ENCODE assay signal across 20 cellular contexts in genomic region chr2:23784971-23785370, GRCh38.
DNase-seq lines count a peak whose midpoint lies in the region; ATAC-seq, FAIRE-seq and TF ChIP-seq lines count a peak whose summit lies in the region.
"Had no signal": no experiment of that assay in that cellular context is flagged by ENCODE, and none has a peak within 500 bp of the region (broad histone marks: within the 10 kb centered on the region; RNA-seq: fewer than 3 reads in every experiment).

No MANE protein-coding gene starts in this region.

- intact Hi-C loops in pancreas (cut with DNase I), result no loop called here

- TF ChIP-seq CTCF in SK-N-SH (IDR thresholded peaks at IDR 0.05) (no peak), H1 (IDR thresholded peaks at IDR 0.05; ENCODE audit: control extremely low read depth in 1 of 3, insufficient read depth in 1 of 3, low read depth in 1 of 3, low read length in 3 of 3) (no peak), liver (IDR thresholded peaks at IDR 0.05; ENCODE audit: low read depth, low read length, missing input control) (no peak), pancreas (IDR thresholded peaks at IDR 0.05) (no peak)

- TF ChIP-seq POLR2A in H1 (IDR thresholded peaks at IDR 0.05; ENCODE audit: control extremely low read depth in 1 of 2, low read depth in 2 of 2, low read length in 2 of 2), result no peak

- no peak overlapping the region for H2BK12ac ChIP-seq in H1 (ENCODE audit: low read depth, low read length)

- no peak overlapping the region for H2BK20ac ChIP-seq in H1 (ENCODE audit: low read length)

- FAIRE-seq in H1 (lab: Jason Lieb, UNC), result no peak
- no peak for FAIRE-seq in pancreas (lab: Jason Lieb, UNC)
- FAIRE-seq: GM12878, GM19239 had no signal

- no peak overlapping the region for H4K5ac ChIP-seq in H1 (ENCODE audit: insufficient read length, low read depth, low read length)

- H2AK5ac ChIP-seq in H1 (ENCODE audit: low read depth, low read length), result no peak overlapping the region

- H3K9ac ChIP-seq in SK-N-SH (no peak overlapping the region), H1 (replicated peaks in 1 of 4; ENCODE audit: extremely low read depth in 1 of 4, low read depth in 3 of 4, low read length in 3 of 4) (no peak overlapping the region), liver (ENCODE audit: low read depth in 1 of 2, low read length in 2 of 2) (no peak overlapping the region)

- no peak overlapping the region for H2AFZ ChIP-seq in SK-N-SH (ENCODE audit: low read depth)
- no peak overlapping the region for H2AFZ ChIP-seq in H1 (ENCODE audit: low read length)

- H3K23ac ChIP-seq in H1 (ENCODE audit: insufficient read length), result no peak overlapping the region

- no peak for DNase-seq in SK-N-SH
- no peak for DNase-seq in H1 (ENCODE audit: low read depth in 1 of 2, low spot score in 2 of 2)
- DNase-seq in activated CD4-positive, alpha-beta T cell treated with anti-CD3 and anti-CD28 coated beads for 48 hours, result no peak
- DNase-seq in Ammon's horn (ENCODE audit: low spot score), result no peak
- no peak for DNase-seq in pancreas
- DNase-seq: BE2C; C1 segment of cervical spinal cord; CD4-positive, CD25-positive, alpha-beta regulatory T cell; CD8-positive, alpha-beta memory T cell; COR-L47; DMS 273 treated with DMSO at 0.1 percent for 48 hours; DMS53; DND-41; EL had no signal

- POLR2A ChIA-PET in SK-N-SH (lab: Yijun Ruan, JAX) (interaction anchor here (0.5 kb wide), 1 partner anchor 373 kb away, joined by 3 read pairs; no protein-coding TSS in a partner anchor), H1 (lab: Charles Lee; ENCODE audit: partially characterized antibody) (no interaction called here)

- H2BK15ac ChIP-seq in H1 (ENCODE audit: low read length), result no peak overlapping the region

- H3K27me3 ChIP-seq in SK-N-SH (ENCODE audit: insufficient read depth) (no peaks in the 10 kb centered on the region), H1 (replicated peaks in 1 of 4; ENCODE audit: control insufficient read depth in 3 of 4, extremely low read depth in 1 of 4, insufficient read depth in 3 of 4, low read length in 3 of 4) (no peaks in the 10 kb centered on the region), liver (ENCODE audit: control insufficient read depth in 4 of 4, insufficient read depth in 4 of 4, low read length in 3 of 4) (no peaks in the 10 kb centered on the region), pancreas (no peaks in the 10 kb centered on the region)
- H3K27me3 ChIP-seq: BE2C had no signal

- H3K4me2 ChIP-seq in SK-N-SH (no peak overlapping the region), H1 (ENCODE audit: insufficient read depth in 1 of 2, low read depth in 2 of 2, low read length in 2 of 2) (no peak overlapping the region)

- TF ChIP-seq EP300 in SK-N-SH (IDR thresholded peaks at IDR 0.05; ENCODE audit: borderline replicate concordance in 1 of 2, low read depth in 1 of 2, low read length in 1 of 2) (no peak), H1 (IDR thresholded peaks at IDR 0.05; ENCODE audit: borderline replicate concordance in 1 of 2, low read depth in 2 of 2, low read length in 2 of 2) (no peak)

- H3K4me1 ChIP-seq in SK-N-SH (ENCODE audit: control insufficient read depth in 1 of 2, insufficient read depth in 2 of 2, low read depth in 1 of 2, low read length in 1 of 2), result no peaks in the 10 kb centered on the region; a peak in 1 of 4 replicates
- H3K4me1 ChIP-seq in H1 (replicated peaks in 1 of 4; ENCODE audit: control insufficient read depth in 3 of 4, insufficient read depth in 4 of 4, low read length in 3 of 4), result no peaks in the 10 kb centered on the region
- H3K4me1 ChIP-seq in liver (ENCODE audit: control insufficient read depth in 4 of 4, insufficient read depth in 4 of 4, low read length in 3 of 4), result peaks cover 0 to 3% (median 1%) of the 10 kb centered on the region in 4 donors
- peaks cover 0 to 5% (median 0%) of the 10 kb centered on the region in 3 donors for H3K4me1 ChIP-seq in pancreas
- H3K4me1 ChIP-seq: BE2C had no signal

- no peak for TF ChIP-seq RAD21 in SK-N-SH (IDR thresholded peaks at IDR 0.05; ENCODE audit: low read length)
- TF ChIP-seq RAD21 in H1 (IDR thresholded peaks at IDR 0.05 in 1 of 2, conservative IDR thresholded peaks at IDR 0.05 in 1 of 2; ENCODE audit: low read depth in 2 of 2, low read length in 2 of 2), result no peak
- TF ChIP-seq RAD21 in liver (IDR thresholded peaks at IDR 0.05), result peak in 1 of 2 donors; percentile 7

- H3K79me1 ChIP-seq in H1 (ENCODE audit: low read depth, low read length), result no peaks in the 10 kb centered on the region

- no peak overlapping the region for H2BK120ac ChIP-seq in H1 (replicated peaks; ENCODE audit: low read depth, low read length)

- H3K36me3 ChIP-seq in SK-N-SH (replicated peaks in 1 of 2; ENCODE audit: control insufficient read depth in 1 of 2, insufficient read depth in 2 of 2, low read length in 1 of 2), result peaks cover 28 to 37% of the 10 kb centered on the region in 2 experiments
- H3K36me3 ChIP-seq in H1 (ENCODE audit: control insufficient read depth in 2 of 4, insufficient read depth in 4 of 4, low read length in 3 of 4), result peaks cover 0 to 10% (median 0%) of the 10 kb centered on the region in 4 experiments; a peak in 1 of 8 replicates
- peaks cover under 1 to 8% (median 2%) of the 10 kb centered on the region in 4 donors for H3K36me3 ChIP-seq in liver (ENCODE audit: control insufficient read depth in 4 of 4, insufficient read depth in 3 of 4, low read depth in 1 of 4, low read length in 3 of 4)
- no peaks in the 10 kb centered on the region for H3K36me3 ChIP-seq in pancreas
- H3K36me3 ChIP-seq: HAP-1 had no signal

- CTCF ChIA-PET in SK-N-SH (lab: Yijun Ruan, JAX) (no interaction called here), H1 (lab: Charles Lee; ENCODE audit: partially characterized antibody) (no interaction called here)

- H3K4me3 ChIP-seq in SK-N-SH (ENCODE audit: low read depth in 2 of 2, low read length in 1 of 2), result no peak overlapping the region
- no peak overlapping the region for H3K4me3 ChIP-seq in H1 (ENCODE audit: extremely low read depth in 1 of 4, insufficient read depth in 2 of 4, low read depth in 3 of 4, low read length in 4 of 4)
- no peak overlapping the region for H3K4me3 ChIP-seq in liver (ENCODE audit: low read depth in 1 of 3, low read length in 3 of 3)
- H3K4me3 ChIP-seq in pancreas, result no peak overlapping the region
- H3K4me3 ChIP-seq: GM12878, HAP-1 had no signal

- ATAC-seq in SK-N-SH treated with all-trans-retinoic acid at 6 μM for 48 hours, result no peak
- ATAC-seq in pancreas, result no peak
- ATAC-seq: GM12878 had no signal

- no peaks in the 10 kb centered on the region for H3K9me3 ChIP-seq in SK-N-SH
- no peaks in the 10 kb centered on the region for H3K9me3 ChIP-seq in H1 (ENCODE audit: insufficient read depth in 2 of 2, low read depth in 1 of 2, low read length in 1 of 2)
- H3K9me3 ChIP-seq in liver (ENCODE audit: control insufficient read depth in 4 of 4, low read length in 3 of 4), result no peaks in the 10 kb centered on the region
- H3K9me3 ChIP-seq in pancreas, result no peaks in the 10 kb centered on the region
- H3K9me3 ChIP-seq: BE2C, HAP-1 had no signal

- no peak overlapping the region for H3K14ac ChIP-seq in H1 (ENCODE audit: insufficient read length)

- H3K4ac ChIP-seq in H1 (replicated peaks; ENCODE audit: insufficient read length, low read depth, low read length), result no peak overlapping the region

- H3K79me2 ChIP-seq in SK-N-SH (ENCODE audit: insufficient read depth) (no peaks in the 10 kb centered on the region), H1 (ENCODE audit: control insufficient read depth in 1 of 2, insufficient read depth in 2 of 2, low read length in 2 of 2) (no peaks in the 10 kb centered on the region)

- no peaks in the 10 kb centered on the region for H3K23me2 ChIP-seq in H1 (ENCODE audit: low read depth, low read length)

- no peak overlapping the region for H3K18ac ChIP-seq in H1 (ENCODE audit: extremely low read depth, low read length)

- no peak overlapping the region for H3K56ac ChIP-seq in H1 (replicated peaks; ENCODE audit: insufficient read length, low read depth, low read length)

- H4K91ac ChIP-seq in H1 (replicated peaks; ENCODE audit: insufficient read length, low read length), result no peak overlapping the region

- H3K9me2 ChIP-seq in SK-N-SH, result no peaks in the 10 kb centered on the region

- no peak overlapping the region for H3K27ac ChIP-seq in SK-N-SH (ENCODE audit: low read depth in 2 of 2, low read length in 1 of 2)
- H3K27ac ChIP-seq in H1 (ENCODE audit: low read depth, low read length), result no peak overlapping the region
- peak overlapping the region in 1 of 2 donors; percentile 33 for H3K27ac ChIP-seq in liver (ENCODE audit: low read depth in 1 of 2, low read length in 2 of 2)
- no peak overlapping the region for H3K27ac ChIP-seq in pancreas
- H3K27ac ChIP-seq: 22Rv1 had no signal

- H2BK5ac ChIP-seq in H1 (ENCODE audit: low read depth, low read length), result no peak overlapping the region

- no peak overlapping the region for H4K8ac ChIP-seq in H1 (ENCODE audit: extremely low read depth, insufficient read depth, low read length)

- H4K20me1 ChIP-seq in SK-N-SH (ENCODE audit: insufficient read depth) (no peaks in the 10 kb centered on the region), H1 (replicated peaks in 1 of 2; ENCODE audit: control insufficient read depth in 1 of 2, insufficient read depth in 2 of 2, low read length in 2 of 2) (no peaks in the 10 kb centered on the region)

- peaks cover under 1% of the 10 kb centered on the region for H3F3A ChIP-seq in SK-N-SH (replicated peaks; ENCODE audit: insufficient read depth)

TF ChIP-seq in SK-N-SH, 30 proteins besides CTCF, POLR2A, EP300 and RAD21:
- TF ChIP-seq RFX5 (IDR thresholded peaks at IDR 0.05; ENCODE audit: low read length) (peak; percentile 88), SIN3A (IDR thresholded peaks at IDR 0.05; ENCODE audit: borderline replicate concordance, low read depth, low read length) (no peak), RXRA (IDR thresholded peaks at IDR 0.05; ENCODE audit: borderline replicate concordance, low read depth) (no peak)

TF ChIP-seq in SK-N-SH treated with all-trans-retinoic acid at 6 μM for 48 hours, 23 proteins besides CTCF, POLR2A, EP300 and RAD21 (continues in another document):
- TF ChIP-seq GLIS3 (CRISPR knock-in tag; IDR thresholded peaks at IDR 0.05), result no peak
- TF ChIP-seq ZFP30 (CRISPR knock-in tag; IDR thresholded peaks at IDR 0.05), result no peak
- no peak for TF ChIP-seq TCF4 (CRISPR knock-in tag; IDR thresholded peaks at IDR 0.05; ENCODE audit: borderline replicate concordance)
- no peak for TF ChIP-seq ZC3H10 (CRISPR knock-in tag; IDR thresholded peaks at IDR 0.05)
- no peak for TF ChIP-seq ZNF8 (CRISPR knock-in tag; IDR thresholded peaks at IDR 0.05)

TF ChIP-seq in H1, 55 proteins besides CTCF, POLR2A, EP300 and RAD21:
- TF ChIP-seq RFX5 (IDR thresholded peaks at IDR 0.05; ENCODE audit: borderline replicate concordance, low read depth, low read length) (peak; percentile 77), KDM4A (IDR thresholded peaks at IDR 0.05; ENCODE audit: low read depth, low read length, severe bottlenecking) (no peak)

TF ChIP-seq in liver, 16 proteins besides CTCF, POLR2A, EP300 and RAD21 (continues in another document):
- TF ChIP-seq HNF4A (conservative IDR thresholded peaks at IDR 0.05) (peak; percentile 95 to 97), JUND (IDR thresholded peaks at IDR 0.05) (peak; percentile 74 to 86), HNF4G (IDR thresholded peaks at IDR 0.05) (peak; percentile 60)

Comparison
In these comparisons a context has a peak if more than half of its experiments do, and no peak if none do; other contexts are left out.
1. Of the 17 proteins assayed by ChIP-seq in both H1 and SK-N-SH: peak only in H1: none; only in SK-N-SH: none; in both: RFX5; in neither: 16.